15 cellular contexts compared by ENCODE assay signal in genomic region chrX:66833426-66833825, GRCh38.
A peak's percentile ranks its signal among the peaks of the same experiment; 100 is the strongest.
DNase-seq lines count a peak whose midpoint lies in the region; ATAC-seq and TF ChIP-seq lines count a peak whose summit lies in the region.
"Had no signal": no experiment of that assay in that cellular context is flagged by ENCODE, and none has a peak within 500 bp of the region (broad histone marks: within the 10 kb centered on the region; RNA-seq: fewer than 3 reads in every experiment).

No MANE protein-coding gene starts in this region.

- no peaks in the 10 kb centered on the region for H3K27me3 Mint-ChIP-seq in endodermal cell (ENCODE audit: insufficient read depth)

- H3K4me3 ChIP-seq in endodermal cell (ENCODE audit: low read length): no peak overlapping the region
- H3K4me3 ChIP-seq: vagina had no signal

- no peaks in the 10 kb centered on the region for H3K36me3 Mint-ChIP-seq in endodermal cell (ENCODE audit: low read depth)
- H3K36me3 Mint-ChIP-seq: CD8-positive, alpha-beta T cell had no signal

- ATAC-seq in GM18517 (IDR thresholded peaks at IDR 0.05; ENCODE audit: unreplicated experiment) (peak; percentile 98), HG02884 (IDR thresholded peaks at IDR 0.05; ENCODE audit: unreplicated experiment) (peak; percentile 100), HG03558 (IDR thresholded peaks at IDR 0.05; ENCODE audit: extremely low read depth, unreplicated experiment) (peak; percentile 98)
- ATAC-seq: CD8-positive, alpha-beta T cell; foreskin keratinocyte had no signal

- no peaks in the 10 kb centered on the region for H3K4me1 Mint-ChIP-seq in endodermal cell
- H3K4me1 Mint-ChIP-seq: nephron progenitor cell had no signal

- TF ChIP-seq CTCF in GM20000 (IDR thresholded peaks at IDR 0.05; ENCODE audit: extremely low read depth, missing control alignments) (no peak), endodermal cell (conservative IDR thresholded peaks at IDR 0.05) (no peak)

- H3K36me3 ChIP-seq in endodermal cell (ENCODE audit: control insufficient read depth, insufficient read depth, low read length): no peaks in the 10 kb centered on the region
- H3K36me3 ChIP-seq: vagina had no signal

- H3K27ac Mint-ChIP-seq in endodermal cell: no peak overlapping the region
- H3K27ac Mint-ChIP-seq: CD8-positive, alpha-beta T cell; nephron progenitor cell had no signal

- no peak overlapping the region for H3K27ac ChIP-seq in endodermal cell (ENCODE audit: low read depth, low read length)
- H3K27ac ChIP-seq: foreskin keratinocyte, vagina had no signal

- H3K9me3 Mint-ChIP-seq in endodermal cell: peaks cover 76% of the 10 kb centered on the region

- no peak overlapping the region for H3K9ac ChIP-seq in endodermal cell (ENCODE audit: extremely low read depth, low read length, poor library complexity, severe bottlenecking)

- DNase-seq in GM20000 (ENCODE audit: low spot score): peak; percentile 2
- DNase-seq in SIG-M5 treated with dmso at 0.1 percent for 504 hours (lab: John Stamatoyannopoulos, UW; ENCODE audit: unreplicated experiment): no peak
- no peak for DNase-seq in GM19238 (ENCODE audit: insufficient read length, low spot score)
- DNase-seq in kidney tubule cell (ENCODE audit: low spot score): no peak
- DNase-seq in endodermal cell: no peak
- DNase-seq: amniotic stem cell; CD8-positive, alpha-beta T cell; foreskin keratinocyte; nephron progenitor cell; small intestine; T-helper 9 cell had no signal

- H3K4me1 ChIP-seq in endodermal cell (ENCODE audit: control insufficient read depth, insufficient read depth, low read length): no peaks in the 10 kb centered on the region
- H3K4me1 ChIP-seq: foreskin keratinocyte, vagina had no signal

- 64% methylated on average over 1 of the region's 1 CpG; no CpG with 5 or more reads in 1 of the 2 experiments for WGBS in endodermal cell (ENCODE audit: insufficient coverage in 1 of 2, insufficient read length in 1 of 2), 2 experiments

- H3K4me3 Mint-ChIP-seq in endodermal cell: no peak overlapping the region
- H3K4me3 Mint-ChIP-seq: CD8-positive, alpha-beta T cell; nephron progenitor cell had no signal

- H3K27me3 ChIP-seq in endodermal cell (ENCODE audit: control insufficient read depth, insufficient read depth, low read length, poor library complexity, severe bottlenecking): no peaks in the 10 kb centered on the region
- H3K27me3 ChIP-seq: foreskin keratinocyte, vagina had no signal

- H3K9me3 ChIP-seq in endodermal cell (ENCODE audit: control insufficient read depth, low read length): no peaks in the 10 kb centered on the region
- H3K9me3 ChIP-seq: vagina had no signal
